In the genomic region with DNA sequence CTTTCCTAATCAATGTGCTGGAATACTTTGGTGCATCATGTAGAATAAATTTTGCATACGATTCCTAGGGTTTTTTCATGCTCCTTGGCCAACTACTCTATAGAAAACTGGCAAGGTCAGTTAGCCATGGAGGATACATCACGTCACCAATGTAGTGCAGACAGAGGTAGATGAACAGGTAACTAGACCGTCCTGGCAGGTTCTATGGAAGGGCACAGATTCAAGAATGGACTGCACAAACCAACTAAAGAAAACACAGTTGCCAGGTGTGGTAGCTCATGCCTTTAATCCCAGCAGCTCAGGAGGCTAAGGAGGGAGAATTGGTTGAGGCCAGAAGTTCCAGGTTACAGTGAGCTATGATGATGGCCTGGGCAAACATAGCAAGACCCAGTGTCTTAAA, we compare ENCODE assay signal across 25 cellular contexts.
"Had no signal": no experiment of that assay in that cellular context is flagged by ENCODE, and none has a peak within 500 bp of the region (broad histone marks: within the 10 kb centered on the region; RNA-seq: fewer than 3 reads in every experiment).

No MANE protein-coding gene starts in this region.

- H3K27me3 Mint-ChIP-seq: naive thymus-derived CD8-positive, alpha-beta T cell; stimulated activated naive CD8-positive, alpha-beta T cell treated with anti-CD3 and anti-CD28 coated beads, Interleukin-15, Interleukin-2, amounts not matched to agents 100 ng/mL and 50 ng/mL, for 24 hours had no signal

- H3K4me3 ChIP-seq: left lung, lower lobe of right lung, pancreas, prostate gland, skin epidermis, suprapubic skin, thoracic aorta, tibial artery, uterus had no signal

- H3K36me3 ChIP-seq: pancreas, prostate gland, thoracic aorta, uterus had no signal

- H3K4me1 ChIP-seq: prostate gland had no signal

- DNase-seq: hippocampal formation; kidney glomerular epithelial cell; left colon; left lung; lower lobe of right lung; mammary epithelial cell; mesenchymal stem cell; naive thymus-derived CD8-positive, alpha-beta T cell; nucleus accumbens; pancreas; posterior cingulate gyrus; retina; right cardiac atrium; stimulated activated CD4-positive, alpha-beta T cell treated with anti-CD3 and anti-CD28 coated beads, Interleukin-4, amount 100 ng/mL, for 24 hours; stimulated activated naive CD4-positive, alpha-beta T cell; tibial artery; trophoblast cell; uterus had no signal

- H3K27ac Mint-ChIP-seq: stimulated activated effector memory CD8-positive, alpha-beta T cell treated with anti-CD3 and anti-CD28 coated beads, Interleukin-12 subunit alpha, Interleukin-12 subunit beta, amount 100 ng/mL, for 72 hours; stimulated activated naive CD8-positive, alpha-beta T cell treated with anti-CD3 and anti-CD28 coated beads, Interleukin-15, Interleukin-2, amounts not matched to agents 100 ng/mL and 50 ng/mL, for 24 hours had no signal

- H3K9me3 Mint-ChIP-seq: naive thymus-derived CD8-positive, alpha-beta T cell; stimulated activated effector memory CD8-positive, alpha-beta T cell treated with anti-CD3 and anti-CD28 coated beads, Interleukin-12 subunit alpha, Interleukin-12 subunit beta, amount 100 ng/mL, for 72 hours; stimulated activated naive CD8-positive, alpha-beta T cell treated with anti-CD3 and anti-CD28 coated beads, Interleukin-15, Interleukin-2, amounts not matched to agents 100 ng/mL and 50 ng/mL, for 24 hours had no signal

- H3K27me3 ChIP-seq: left lung, pancreas, suprapubic skin, tibial artery, uterus had no signal

- H3K4me3 Mint-ChIP-seq: naive thymus-derived CD8-positive, alpha-beta T cell; stimulated activated effector memory CD8-positive, alpha-beta T cell treated with anti-CD3 and anti-CD28 coated beads, Interleukin-12 subunit alpha, Interleukin-12 subunit beta, amount 100 ng/mL, for 72 hours; stimulated activated naive CD8-positive, alpha-beta T cell treated with anti-CD3 and anti-CD28 coated beads, Interleukin-15, Interleukin-2, amounts not matched to agents 100 ng/mL and 50 ng/mL, for 24 hours had no signal

- H3K9me3 ChIP-seq: left lung, lower lobe of right lung, pancreas, prostate gland, suprapubic skin, thoracic aorta, tibial artery, uterus had no signal

- H3K27ac ChIP-seq: pancreas, prostate gland, suprapubic skin, thoracic aorta, tibial artery, uterus had no signal

- ATAC-seq: left colon; left lung; lower lobe of right lung; naive thymus-derived CD8-positive, alpha-beta T cell; pancreas; right cardiac atrium; sciatic nerve; stimulated activated effector memory CD8-positive, alpha-beta T cell treated with anti-CD3 and anti-CD28 coated beads, Interleukin-12 subunit alpha, Interleukin-12 subunit beta, amount 100 ng/mL, for 72 hours had no signal
